In the genomic region with DNA sequence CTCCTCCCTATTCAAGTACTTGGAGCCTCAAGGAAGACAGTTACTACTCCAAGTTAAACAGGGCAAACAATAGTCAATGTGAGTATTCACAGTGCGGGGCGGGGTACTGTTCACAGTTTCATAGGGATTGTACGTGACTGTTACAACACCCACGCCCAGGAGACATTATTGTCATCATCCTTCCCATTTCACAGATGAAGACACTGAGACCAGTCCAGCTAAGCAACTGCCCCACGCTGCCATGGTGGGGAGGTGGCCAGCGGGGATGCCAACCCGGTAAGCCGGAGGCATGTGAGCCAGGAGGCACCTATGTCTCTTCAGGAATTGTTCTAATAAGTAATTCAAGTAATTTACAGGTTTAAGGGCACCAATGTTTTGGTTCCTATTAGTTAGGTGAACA, we compare ENCODE assay signal across 9 cellular contexts. TPM values are rescaled to one million over a fixed set of nuclear protein-coding genes. Genes with fewer than 3 reads are reported as not detected.
DNase-seq lines count a peak whose midpoint lies in the region; ATAC-seq, FAIRE-seq and TF ChIP-seq lines count a peak whose summit lies in the region.
"Had no signal": no experiment of that assay in that cellular context is flagged by ENCODE, and none has a peak within 500 bp of the region (broad histone marks: within the 10 kb centered on the region; RNA-seq: fewer than 3 reads in every experiment).

No MANE protein-coding gene starts in this region.

- peaks cover 67% of the 10 kb centered on the region for H3K79me2 ChIP-seq in Loucy (ENCODE audit: insufficient read depth, low read length)

- peaks cover 29% of the 10 kb centered on the region for H3K4me1 ChIP-seq in CD4-positive, CD25-positive, alpha-beta regulatory T cell (ENCODE audit: control insufficient read depth, insufficient read depth, low read length, poor library complexity, severe bottlenecking)
- H3K4me1 ChIP-seq in Loucy (ENCODE audit: insufficient read depth, low read length, poor library complexity, severe bottlenecking): peaks cover 58% of the 10 kb centered on the region
- H3K4me1 ChIP-seq in gastrocnemius medialis: peaks cover 9 to 10% of the 10 kb centered on the region in 2 donors

- peak overlapping the region in 2 of 3 donors; percentile 10 to 20 for H3K27ac Mint-ChIP-seq in CD4-positive, CD25-positive, alpha-beta regulatory T cell
- no peak overlapping the region for H3K27ac Mint-ChIP-seq in naive B cell

- intact Hi-C loops in gastrocnemius medialis (cut with DNase I; ENCODE audit: low total_unique reads): no loop called here

- ATAC-seq in CD4-positive, CD25-positive, alpha-beta regulatory T cell (ENCODE audit: low read depth in 2 of 2): no peak
- ATAC-seq in naive B cell (ENCODE audit: low read depth in 2 of 2) (no peak), gastrocnemius medialis (no peak), GM18868 (IDR thresholded peaks at IDR 0.05; ENCODE audit: unreplicated experiment) (no peak)

- peak overlapping the region; percentile 62 for H3K4me3 ChIP-seq in CD4-positive, CD25-positive, alpha-beta regulatory T cell (ENCODE audit: low read depth, low read length)
- H3K4me3 ChIP-seq in Loucy (ENCODE audit: low read length, poor library complexity, severe bottlenecking) (peak overlapping the region; percentile 97), cardiac fibroblast (replicated peaks in 1 of 2; ENCODE audit: low read depth in 2 of 2, low read length in 2 of 2) (peak overlapping the region; percentile 93 to 95), gastrocnemius medialis (peak overlapping the region in 1 of 4 donors; percentile 76)

- FAIRE-seq in HTR-8/SVneo (lab: Jason Lieb, UNC): no peak
- FAIRE-seq: kidney had no signal

- no peaks in the 10 kb centered on the region for H3K36me3 ChIP-seq in CD4-positive, CD25-positive, alpha-beta regulatory T cell (ENCODE audit: control insufficient read depth, insufficient read depth, low read length)
- H3K36me3 ChIP-seq in Loucy (ENCODE audit: insufficient read depth, low read length): peaks cover 40% of the 10 kb centered on the region; the same call in 1 of the 2 replicates
- no peaks in the 10 kb centered on the region for H3K36me3 ChIP-seq in gastrocnemius medialis

- peak overlapping the region; percentile 88 to 100 (median 98) for H3K4me3 Mint-ChIP-seq in CD4-positive, CD25-positive, alpha-beta regulatory T cell
- H3K4me3 Mint-ChIP-seq in naive B cell: peak overlapping the region; percentile 78 to 99 (median 94)

- H3K9me2 ChIP-seq in Loucy (replicated peaks; ENCODE audit: low read depth, low read length): no peaks in the 10 kb centered on the region

- H2AFZ ChIP-seq in Loucy (ENCODE audit: low read length): no peak overlapping the region

- H3K27me3 Mint-ChIP-seq in CD4-positive, CD25-positive, alpha-beta regulatory T cell: peaks cover 5% of the 10 kb centered on the region
- peaks cover 0 to 13% (median 11%) of the 10 kb centered on the region in 3 donors for H3K27me3 Mint-ChIP-seq in naive B cell

- H3K9me3 ChIP-seq in CD4-positive, CD25-positive, alpha-beta regulatory T cell (ENCODE audit: control insufficient read depth in 2 of 2, low read length in 2 of 2): no peaks in the 10 kb centered on the region
- H3K9me3 ChIP-seq in Loucy (ENCODE audit: insufficient read depth, low read depth, low read length): no peaks in the 10 kb centered on the region
- H3K9me3 ChIP-seq in gastrocnemius medialis: no peaks in the 10 kb centered on the region

- no peak for DNase-seq in CD4-positive, CD25-positive, alpha-beta regulatory T cell
- peak in 1 of 2 donors; percentile 24 for DNase-seq in cardiac fibroblast (ENCODE audit: low read depth in 2 of 2)
- DNase-seq in naive B cell: no peak
- DNase-seq in gastrocnemius medialis: no peak
- no peak for DNase-seq in A172 (ENCODE audit: low spot score)
- DNase-seq in HTR-8/SVneo (ENCODE audit: insufficient read length, low spot score): no peak
- DNase-seq: kidney had no signal

- H4K20me1 ChIP-seq in Loucy (ENCODE audit: insufficient read depth, low read length, poor library complexity, severe bottlenecking): peaks cover 53% of the 10 kb centered on the region

- no peaks in the 10 kb centered on the region for H3K27me3 ChIP-seq in CD4-positive, CD25-positive, alpha-beta regulatory T cell (ENCODE audit: control insufficient read depth, insufficient read depth, low read length)
- H3K27me3 ChIP-seq in Loucy (ENCODE audit: insufficient read depth, low read length, poor library complexity, severe bottlenecking) (peaks cover 6% of the 10 kb centered on the region), gastrocnemius medialis (no peaks in the 10 kb centered on the region)

- H3K9ac ChIP-seq in Loucy (ENCODE audit: low read depth, low read length, poor library complexity, severe bottlenecking): peak overlapping the region; percentile 100

- peaks cover 0 to 63% (median 25%) of the 10 kb centered on the region in 4 donors for H3K4me1 Mint-ChIP-seq in CD4-positive, CD25-positive, alpha-beta regulatory T cell
- peaks cover 8 to 20% (median 15%) of the 10 kb centered on the region in 3 donors for H3K4me1 Mint-ChIP-seq in naive B cell

- H3K9me3 Mint-ChIP-seq in CD4-positive, CD25-positive, alpha-beta regulatory T cell: no peaks in the 10 kb centered on the region
- no peaks in the 10 kb centered on the region for H3K9me3 Mint-ChIP-seq in naive B cell

- no peaks in the 10 kb centered on the region for H3K36me3 Mint-ChIP-seq in CD4-positive, CD25-positive, alpha-beta regulatory T cell
- no peaks in the 10 kb centered on the region for H3K36me3 Mint-ChIP-seq in naive B cell

- H3K27ac ChIP-seq in CD4-positive, CD25-positive, alpha-beta regulatory T cell (ENCODE audit: insufficient read depth, low read length, poor library complexity, severe bottlenecking): no peak overlapping the region
- H3K27ac ChIP-seq in gastrocnemius medialis: no peak overlapping the region

- in situ Hi-C loops in gastrocnemius medialis (cut with MboI; ENCODE audit: low sequenced_read_pairs in 4 of 4): no loop called here

- peak overlapping the region; percentile 97 for H3K4me2 ChIP-seq in Loucy (ENCODE audit: low read depth, low read length, poor library complexity, severe bottlenecking)

- TF ChIP-seq CTCF in Loucy (conservative IDR thresholded peaks at IDR 0.05; ENCODE audit: low read length): no peak
- TF ChIP-seq CTCF in cardiac fibroblast (IDR thresholded peaks at IDR 0.05; ENCODE audit: low read depth, low read length): no peak
- TF ChIP-seq CTCF in gastrocnemius medialis (IDR thresholded peaks at IDR 0.05 in 4 of 5, conservative IDR thresholded peaks at IDR 0.05 in 1 of 5): no peak

- H3F3A ChIP-seq in Loucy (ENCODE audit: low read depth): no peaks in the 10 kb centered on the region

- TF ChIP-seq POLR2A in gastrocnemius medialis (IDR thresholded peaks at IDR 0.05): no peak

RNA-seq across cellular contexts. Expression of a gene that starts 1.0 kb away (rescaled TPM):
- 1.8 TPM for total RNA-seq in CD4-positive, CD25-positive, alpha-beta regulatory T cell
- 1 to 10 TPM in 2 of 4 donors, under 1 TPM in 2; 0.34 to 1.7 (median 0.98) TPM for polyA plus RNA-seq in CD4-positive, CD25-positive, alpha-beta regulatory T cell
- polyA plus RNA-seq in naive B cell (ENCODE audit: low read depth in 6 of 6): not detected
- total RNA-seq in gastrocnemius medialis: 1 to 10 TPM in 1 of 4 donors, under 1 TPM in 1, not detected in 2; 0.20 to 1.1 TPM
- total RNA-seq in A172 (2014; rRNA removed; shearing (Covaris generic)): 78.3 and 83.2 TPM in 2 replicates

Comparison
In these comparisons a context has a peak if more than half of its experiments do, and no peak if none do; other contexts are left out.
1. H3K27ac Mint-ChIP-seq: peak in CD4-positive, CD25-positive, alpha-beta regulatory T cell (2 of 3); none in naive B cell (0 of 6).
2. RNA of a gene that starts 1.0 kb away (total RNA-seq): 78.3 to 83.2 TPM in A172; 1.8 TPM in CD4-positive, CD25-positive, alpha-beta regulatory T cell (single experiment) and 0.20 to 1.1 TPM in gastrocnemius medialis; every median in the first group is over 10 times any median in the second.